In genomic region chr10:17022898-17023297, GRCh38 we compare ENCODE assay signal across 9 cellular contexts.
DNase-seq lines count a peak whose midpoint lies in the region; ATAC-seq, FAIRE-seq and TF ChIP-seq lines count a peak whose summit lies in the region.
"Had no signal": no experiment of that assay in that cellular context is flagged by ENCODE, and none has a peak within 500 bp of the region (broad histone marks: within the 10 kb centered on the region; RNA-seq: fewer than 3 reads in every experiment).

No MANE protein-coding gene starts in this region.

- WGBS in A549 (ENCODE audit: missing lambda C conversion rate) = 92% methylated on average over 6 of the region's 6 CpGs
- 91% methylated on average over 6 of the region's 6 CpGs for WGBS in mammary epithelial cell (ENCODE audit: low coverage, missing lambda C conversion rate)

- no peaks in the 10 kb centered on the region for H4K20me1 ChIP-seq in mammary epithelial cell (ENCODE audit: insufficient read depth, low read length)

- TF ChIP-seq CTCF in A549 (IDR thresholded peaks at IDR 0.05) (no peak), mammary epithelial cell (conservative IDR thresholded peaks at IDR 0.05 in 1 of 2, IDR thresholded peaks at IDR 0.05 in 1 of 2; ENCODE audit: extremely low read depth in 1 of 2, insufficient read depth in 1 of 2, low read depth in 1 of 2, low read length in 2 of 2) (no peak), GM20000 (IDR thresholded peaks at IDR 0.05; ENCODE audit: extremely low read depth, missing control alignments) (no peak)

- H3K4me3 ChIP-seq in A549 = no peak overlapping the region
- no peak overlapping the region for H3K4me3 ChIP-seq in mammary epithelial cell (replicated peaks in 1 of 3; ENCODE audit: insufficient read depth in 1 of 3, low read depth in 2 of 3, low read length in 3 of 3)
- no peak overlapping the region for H3K4me3 ChIP-seq in mucosa of rectum (ENCODE audit: low read length in 2 of 2)
- H3K4me3 ChIP-seq in H7 (ENCODE audit: insufficient read depth, low read depth, low read length) = no peak overlapping the region
- H3K4me3 ChIP-seq: adrenal gland had no signal

- no peak for TF ChIP-seq EP300 in A549 (IDR thresholded peaks at IDR 0.05)

- H3K27me3 ChIP-seq in mammary epithelial cell (ENCODE audit: insufficient read depth, low read length) (no peaks in the 10 kb centered on the region), mucosa of rectum (ENCODE audit: control insufficient read depth in 2 of 2, insufficient read depth in 2 of 2, low read length in 2 of 2) (no peaks in the 10 kb centered on the region), H7 (ENCODE audit: control insufficient read depth, insufficient read depth, low read length) (no peaks in the 10 kb centered on the region)
- H3K27me3 ChIP-seq: adrenal gland had no signal

- no peaks in the 10 kb centered on the region for H3K9me3 ChIP-seq in A549
- peaks cover 5% of the 10 kb centered on the region for H3K9me3 ChIP-seq in KOPT-K1 (ENCODE audit: insufficient read depth, low read length, poor library complexity, severe bottlenecking)
- H3K9me3 ChIP-seq in mammary epithelial cell (replicated peaks; ENCODE audit: insufficient read depth, low read length) = no peaks in the 10 kb centered on the region
- no peaks in the 10 kb centered on the region for H3K9me3 ChIP-seq in mucosa of rectum (ENCODE audit: control insufficient read depth in 2 of 2, low read length in 2 of 2)
- H3K9me3 ChIP-seq: adrenal gland had no signal

- CTCF ChIA-PET in A549 (lab: Yijun Ruan, JAX) = interaction anchor here (1.3 kb wide), 1 partner anchor 25 kb away, joined by 3 read pairs; no protein-coding TSS in a partner anchor
- CTCF ChIA-PET in mammary epithelial cell (lab: Charles Lee; ENCODE audit: low non-redundant PET) = no interaction called here

- no peaks in the 10 kb centered on the region for H3K79me2 ChIP-seq in mammary epithelial cell (ENCODE audit: insufficient read depth, low read length)

- no peak for FAIRE-seq in A549 (lab: Jason Lieb, UNC)

- no peak overlapping the region for H2AFZ ChIP-seq in mammary epithelial cell (ENCODE audit: low read depth, low read length)

- POLR2A ChIA-PET in A549 (lab: Yijun Ruan, JAX) = no interaction called here

- no peaks in the 10 kb centered on the region for H3K36me3 ChIP-seq in KOPT-K1 (ENCODE audit: insufficient read depth, low read length)
- no peaks in the 10 kb centered on the region for H3K36me3 ChIP-seq in mammary epithelial cell (ENCODE audit: insufficient read depth, low read length)
- H3K36me3 ChIP-seq in mucosa of rectum (ENCODE audit: control insufficient read depth in 2 of 2, insufficient read depth in 2 of 2, low read length in 2 of 2) = no peaks in the 10 kb centered on the region
- no peaks in the 10 kb centered on the region for H3K36me3 ChIP-seq in H7 (replicated peaks; ENCODE audit: control insufficient read depth, insufficient read depth, low read length)
- H3K36me3 ChIP-seq: adrenal gland had no signal

- in situ Hi-C loops in mammary epithelial cell (cut with MboI; ENCODE audit: low sequenced_read_pairs in 2 of 2) = no loop called here

- peak overlapping the region; percentile 23; the same call in 2 of the 3 replicates for H3K4me2 ChIP-seq in A549
- H3K4me2 ChIP-seq in mammary epithelial cell (ENCODE audit: insufficient read depth, low read depth, low read length) = peak overlapping the region; percentile 41

- dilution Hi-C loops in mammary epithelial cell (cut with HindIII; ENCODE audit: low sequenced_read_pairs) = no loop called here

- intact Hi-C loops in mammary epithelial cell (cut with micrococcal nuclease) = loop anchor here (2.0 to 5.0 kb wide), 2 partner anchors 40 to 209 kb away; no protein-coding TSS in a partner anchor

- H3K9ac ChIP-seq in mammary epithelial cell (ENCODE audit: insufficient read depth, low read length) (peak overlapping the region; percentile 40), mucosa of rectum (ENCODE audit: low read depth in 1 of 2, low read length in 2 of 2) (no peak overlapping the region)

- no peak overlapping the region for H3K27ac ChIP-seq in A549
- H3K27ac ChIP-seq in KOPT-K1 (ENCODE audit: low read depth, low read length, poor library complexity, severe bottlenecking) = peak overlapping the region; percentile 88
- H3K27ac ChIP-seq in mammary epithelial cell (ENCODE audit: insufficient read depth, low read depth, low read length) = peak overlapping the region; percentile 89
- H3K27ac ChIP-seq in mucosa of rectum (ENCODE audit: low read depth in 2 of 2, low read length in 2 of 2) = peak overlapping the region; percentile 35 to 70

- no peak for ATAC-seq in A549

- DNase-seq in A549 (ENCODE audit: low read depth in 1 of 2, low spot score in 1 of 2) (no peak), mammary epithelial cell (no peak), T-helper 9 cell (no peak), GM20000 (ENCODE audit: low spot score) (no peak), H7 (no peak)
- DNase-seq in effector CD4-positive, alpha-beta T cell = no peak

- no TSS peak for BruUV-seq in mammary epithelial cell (replicated peaks; lab: Mats Ljungman, UMichigan)

- TF ChIP-seq RAD21 in A549 (conservative IDR thresholded peaks at IDR 0.05 in 1 of 2, IDR thresholded peaks at IDR 0.05 in 1 of 2) = no peak

- H3K4me1 ChIP-seq in A549 (peaks cover 4% of the 10 kb centered on the region; the same call in 1 of the 3 replicates), mammary epithelial cell (ENCODE audit: insufficient read depth, low read length) (peaks cover 37% of the 10 kb centered on the region), mucosa of rectum (ENCODE audit: control insufficient read depth in 2 of 2, insufficient read depth in 2 of 2, low read length in 2 of 2) (peaks cover 3 to 9% of the 10 kb centered on the region in 2 donors)

- no peak for TF ChIP-seq POLR2A in A549 (IDR thresholded peaks at IDR 0.05; ENCODE audit: low read length)

TF ChIP-seq in A549, 52 proteins besides CTCF, POLR2A, EP300 and RAD21:
- TF ChIP-seq, protein P1, sequence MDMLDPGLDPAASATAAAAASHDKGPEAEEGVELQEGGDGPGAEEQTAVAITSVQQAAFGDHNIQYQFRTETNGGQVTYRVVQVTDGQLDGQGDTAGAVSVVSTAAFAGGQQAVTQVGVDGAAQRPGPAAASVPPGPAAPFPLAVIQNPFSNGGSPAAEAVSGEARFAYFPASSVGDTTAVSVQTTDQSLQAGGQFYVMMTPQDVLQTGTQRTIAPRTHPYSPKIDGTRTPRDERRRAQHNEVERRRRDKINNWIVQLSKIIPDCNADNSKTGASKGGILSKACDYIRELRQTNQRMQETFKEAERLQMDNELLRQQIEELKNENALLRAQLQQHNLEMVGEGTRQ (IDR thresholded peaks at IDR 0.05) = no peak
- TF ChIP-seq EHF (CRISPR knock-in tag; IDR thresholded peaks at IDR 0.05) (no peak), ZNF302 (CRISPR knock-in tag; IDR thresholded peaks at IDR 0.05) (no peak), BCL3 (IDR thresholded peaks at IDR 0.05) (no peak), FOXS1 (CRISPR knock-in tag; IDR thresholded peaks at IDR 0.05) (no peak), ELK1 (IDR thresholded peaks at IDR 0.05; ENCODE audit: low read depth, low read length) (no peak), MAZ (IDR thresholded peaks at IDR 0.05; ENCODE audit: borderline replicate concordance, low read depth, low read length) (no peak), NPAS2 (CRISPR knock-in tag; IDR thresholded peaks at IDR 0.05; ENCODE audit: borderline replicate concordance) (no peak), TFCP2L1 (CRISPR knock-in tag; IDR thresholded peaks at IDR 0.05) (no peak), HOXB13 (CRISPR knock-in tag; IDR thresholded peaks at IDR 0.05; ENCODE audit: low read depth) (no peak), POLR2AphosphoS2 (conservative IDR thresholded peaks at IDR 0.05; ENCODE audit: low read length) (no peak), CBX2 (IDR thresholded peaks at IDR 0.05; ENCODE audit: borderline replicate concordance, low read depth) (no peak), SMC3 (IDR thresholded peaks at IDR 0.05) (no peak), JUN (IDR thresholded peaks at IDR 0.05) (no peak), MAFK (IDR thresholded peaks at IDR 0.05; ENCODE audit: partially characterized antibody) (no peak), ESRRA (IDR thresholded peaks at IDR 0.05; ENCODE audit: borderline replicate concordance, low read length) (no peak), ATOH8 (CRISPR knock-in tag; IDR thresholded peaks at IDR 0.05; ENCODE audit: low read depth) (no peak), ZC3H11A (IDR thresholded peaks at IDR 0.05) (no peak)

Comparison
In these comparisons a context has a peak if more than half of its experiments do, and no peak if none do; other contexts are left out.
1. H3K27ac ChIP-seq: peak in KOPT-K1 (single experiment), mammary epithelial cell (single experiment) and mucosa of rectum (2 of 2); none in A549 (0 of 2).